8 cellular contexts compared by ENCODE assay signal in genomic region chr5:180353226-180353962, GRCh38. TPM values are rescaled to one million over a fixed set of nuclear protein-coding genes. Genes with fewer than 3 reads are reported as not detected.
DNase-seq lines count a peak whose midpoint lies in the region; ATAC-seq and TF ChIP-seq lines count a peak whose summit lies in the region.

GFPT2 (minus strand) TSS chr5:180353336; CDS start chr5:180353217, 119 bp downstream.

- TF ChIP-seq CTCF in RWPE2 (IDR thresholded peaks at IDR 0.05; ENCODE audit: poor library complexity, severe bottlenecking): no peak
- TF ChIP-seq CTCF in neural crest cell (conservative IDR thresholded peaks at IDR 0.05): no peak

- DNase-seq in NCI-H2081 (lab: John Stamatoyannopoulos, UW) (peak; percentile 55 to 68), NCI-H2081 treated with DMSO at 0.1 percent for 48 hours (lab: John Stamatoyannopoulos, UW) (no peak), RWPE2 (ENCODE audit: low spot score) (peak; percentile 81), foreskin melanocyte (peak; percentile 53), neural crest cell (ENCODE audit: low read depth, low spot score) (peak; percentile 62)
- peak; percentile 36 to 71 (median 43) for DNase-seq in activated naive CD4-positive, alpha-beta T cell (lab: John Stamatoyannopoulos, UW)

- H3K4me3 ChIP-seq in RWPE2 (ENCODE audit: severe bottlenecking): peak within 1 kb of the TSS; percentile 43

- H3K4me1 ChIP-seq in RWPE2 (ENCODE audit: insufficient read depth, poor library complexity, severe bottlenecking): no peaks in the 10 kb centered on the region

- ATAC-seq in HG03432 (IDR thresholded peaks at IDR 0.05; ENCODE audit: unreplicated experiment): peak; percentile 75
- ATAC-seq in RWPE2 (ENCODE audit: low read depth): peak; percentile 77

- H3K9me3 ChIP-seq in RWPE2 (ENCODE audit: severe bottlenecking): no peaks in the 10 kb centered on the region

- peak within 1 kb of the TSS; percentile 93 for H3K4me3 Mint-ChIP-seq in neural crest cell
- peak within 1 kb of the TSS; percentile 70 for H3K4me3 Mint-ChIP-seq in stimulated activated naive CD8-positive, alpha-beta T cell treated with anti-CD3 and anti-CD28 coated beads, Interleukin-15, Interleukin-2, amounts not matched to agents 100 ng/mL and 50 ng/mL, for 24 hours

- H3K36me3 ChIP-seq in RWPE2 (ENCODE audit: low read depth): no peaks in the 10 kb centered on the region

- no peak within 1 kb of the TSS for H3K27ac Mint-ChIP-seq in neural crest cell (ENCODE audit: unreplicated experiment)
- no peak within 1 kb of the TSS for H3K27ac Mint-ChIP-seq in stimulated activated naive CD8-positive, alpha-beta T cell treated with anti-CD3 and anti-CD28 coated beads, Interleukin-15, Interleukin-2, amounts not matched to agents 100 ng/mL and 50 ng/mL, for 24 hours

- H3K4me1 Mint-ChIP-seq in neural crest cell: peaks cover 24% of the 10 kb centered on the region
- peaks cover 10% of the 10 kb centered on the region for H3K4me1 Mint-ChIP-seq in stimulated activated naive CD8-positive, alpha-beta T cell treated with anti-CD3 and anti-CD28 coated beads, Interleukin-15, Interleukin-2, amounts not matched to agents 100 ng/mL and 50 ng/mL, for 24 hours (ENCODE audit: low read depth)

- H3K9me3 Mint-ChIP-seq in neural crest cell: no peaks in the 10 kb centered on the region
- no peaks in the 10 kb centered on the region for H3K9me3 Mint-ChIP-seq in stimulated activated naive CD8-positive, alpha-beta T cell treated with anti-CD3 and anti-CD28 coated beads, Interleukin-15, Interleukin-2, amounts not matched to agents 100 ng/mL and 50 ng/mL, for 24 hours

- H3K36me3 Mint-ChIP-seq in neural crest cell (ENCODE audit: low read depth): no peaks in the 10 kb centered on the region
- no peaks in the 10 kb centered on the region for H3K36me3 Mint-ChIP-seq in stimulated activated naive CD8-positive, alpha-beta T cell treated with anti-CD3 and anti-CD28 coated beads, Interleukin-15, Interleukin-2, amounts not matched to agents 100 ng/mL and 50 ng/mL, for 24 hours (ENCODE audit: low read depth)

- H3K27ac ChIP-seq in RWPE2 (ENCODE audit: poor library complexity, severe bottlenecking): no peak within 1 kb of the TSS

- peaks cover 50% of the 10 kb centered on the region for H3K27me3 Mint-ChIP-seq in neural crest cell (ENCODE audit: low read depth)
- peaks cover 45% of the 10 kb centered on the region for H3K27me3 Mint-ChIP-seq in stimulated activated naive CD8-positive, alpha-beta T cell treated with anti-CD3 and anti-CD28 coated beads, Interleukin-15, Interleukin-2, amounts not matched to agents 100 ng/mL and 50 ng/mL, for 24 hours

- H3K27me3 ChIP-seq in RWPE2 (ENCODE audit: insufficient read depth, poor library complexity, severe bottlenecking): peaks cover 57% of the 10 kb centered on the region

RNA-seq across cellular contexts. Expression of gene GFPT2, which starts in this region (rescaled TPM):
- total RNA-seq in neural crest cell: 11.1 and 12.5 TPM in 2 replicates
